Comparison of ENCODE assay signal across 37 cellular contexts in genomic region chr2:135078417-135078816, GRCh38. TPM values are rescaled to one million over a fixed set of nuclear protein-coding genes. Genes with fewer than 3 reads are reported as not detected.
DNase-seq lines count a peak whose midpoint lies in the region; ATAC-seq, FAIRE-seq and TF ChIP-seq lines count a peak whose summit lies in the region.
"Had no signal": no experiment of that assay in that cellular context is flagged by ENCODE, and none has a peak within 500 bp of the region (broad histone marks: within the 10 kb centered on the region; RNA-seq: fewer than 3 reads in every experiment).

No MANE protein-coding gene starts in this region.

- ATAC-seq in HepG2 = no peak
- no peak for ATAC-seq in right lobe of liver
- no peak for ATAC-seq in K562
- ATAC-seq in GM18511 (IDR thresholded peaks at IDR 0.05; ENCODE audit: unreplicated experiment) = no peak
- ATAC-seq: A549; CD8-positive, alpha-beta T cell had no signal

- H3K4me2 ChIP-seq in HepG2 (ENCODE audit: low read depth, low read length) = no peak overlapping the region
- no peak overlapping the region for H3K4me2 ChIP-seq in K562 (ENCODE audit: insufficient read depth, low read length)
- H3K4me2 ChIP-seq: A549; BLaER1; BLaER1 treated with 17β-estradiol and CSF1 and Interleukin-3, amounts not matched to agents 10 nM and 100 nM had no signal

- in situ Hi-C loops in HepG2 (cut with HindIII; ENCODE audit: extremely low pct_ligation_motif_present, low pct_unique_long_range_greater_than_20kb) = no loop called here
- in situ Hi-C loops in K562 (cut with MboI) = no loop called here

- no peaks in the 10 kb centered on the region for H3K9me1 ChIP-seq in K562 (ENCODE audit: control insufficient read depth, insufficient read depth, low read length)

- H3K4me1 ChIP-seq in HepG2 (ENCODE audit: insufficient read depth, low read length) (no peaks in the 10 kb centered on the region), right lobe of liver (no peaks in the 10 kb centered on the region), K562 (replicated peaks in 1 of 2; ENCODE audit: control insufficient read depth in 2 of 2, insufficient read depth in 2 of 2, low read length in 2 of 2) (no peaks in the 10 kb centered on the region)
- H3K4me1 ChIP-seq: A549; BE2C; BLaER1; BLaER1 treated with 17β-estradiol and CSF1 and Interleukin-3, amounts not matched to agents 10 nM and 100 nM; Caco-2 had no signal

- POLR2A ChIA-PET in HepG2 (lab: Yijun Ruan, JAX) (no interaction called here), K562 (lab: Yijun Ruan, JAX) (no interaction called here)

- H3K79me2 ChIP-seq in HepG2 (ENCODE audit: insufficient read depth, low read length) (no peaks in the 10 kb centered on the region), K562 (ENCODE audit: control insufficient read depth, insufficient read depth, low read length) (peaks cover 25% of the 10 kb centered on the region; the same call in 2 of the 3 replicates)

- FAIRE-seq in HepG2 (lab: Jason Lieb, UNC) (no peak), K562 (lab: Jason Lieb, UNC) (no peak)
- FAIRE-seq: A549, D721Med had no signal

- no peak for TF ChIP-seq EP300 in HepG2 (IDR thresholded peaks at IDR 0.05; ENCODE audit: low read depth in 2 of 2, low read length in 2 of 2)
- TF ChIP-seq EP300 in HepG2 (CRISPR knock-in tag; IDR thresholded peaks at IDR 0.05; ENCODE audit: borderline replicate concordance) = no peak
- no peak for TF ChIP-seq EP300 in K562 (IDR thresholded peaks at IDR 0.05; ENCODE audit: low read length)

- H2AFZ ChIP-seq in HepG2 (ENCODE audit: low read length) (no peak overlapping the region), K562 (ENCODE audit: low read depth, low read length) (no peak overlapping the region)

- CTCF ChIA-PET in HepG2 (lab: Yijun Ruan, JAX; ENCODE audit: low intra/inter-chr PET ratio, low total read pairs) = no interaction called here
- CTCF ChIA-PET in K562 (lab: Yijun Ruan, JAX; ENCODE audit: low intra/inter-chr PET ratio) = no interaction called here

- intact Hi-C loops in HepG2 (cut with micrococcal nuclease; ENCODE audit: unreplicated experiment) (no loop called here), right lobe of liver (cut with DNase I) (no loop called here), K562 (cut with micrococcal nuclease) (no loop called here)

- DNase-seq in HepG2 (ENCODE audit: low spot score) (no peak), right lobe of liver (no peak), K562 (ENCODE audit: extremely low read depth in 1 of 4, low spot score in 3 of 4) (no peak)
- DNase-seq: 8988T; ACHN; AML-193; BE2C; C1 segment of cervical spinal cord; Caco-2; Calu3; CD4-positive, alpha-beta memory T cell; CD4-positive, alpha-beta T cell; CD4-positive, CD25-positive, alpha-beta regulatory T cell; CD8-positive, alpha-beta memory T cell; CD8-positive, alpha-beta T cell; COR-L47; DMS 273 treated with DMSO at 0.1 percent for 48 hours; DMS153; DMS53; DMS79; DMS79 treated with DMSO at 0.1 percent for 48 hours; DND-41; EL had no signal

- no peak overlapping the region for H3K9ac ChIP-seq in HepG2 (ENCODE audit: insufficient read depth, low read depth, low read length)
- H3K9ac ChIP-seq in K562 (ENCODE audit: insufficient read depth in 1 of 2, low read depth in 2 of 2, low read length in 2 of 2) = no peak overlapping the region
- H3K9ac ChIP-seq: BLaER1; BLaER1 treated with 17β-estradiol and CSF1 and Interleukin-3, amounts not matched to agents 10 nM and 100 nM had no signal

- H3K4me3 ChIP-seq in HepG2 (replicated peaks in 1 of 3; ENCODE audit: insufficient read depth in 1 of 3, low read depth in 2 of 3, low read length in 3 of 3) (no peak overlapping the region), right lobe of liver (no peak overlapping the region), K562 (no peak overlapping the region)
- H3K4me3 ChIP-seq: A549; BLaER1; BLaER1 treated with 17β-estradiol and CSF1 and Interleukin-3, amounts not matched to agents 10 nM and 100 nM had no signal

- H3K9me3 ChIP-seq in HepG2 (ENCODE audit: low read length) = no peaks in the 10 kb centered on the region; the same call in 1 of the 2 replicates
- H3K9me3 ChIP-seq in right lobe of liver = no peaks in the 10 kb centered on the region
- no peaks in the 10 kb centered on the region; the same call in 1 of the 2 replicates for H3K9me3 ChIP-seq in K562 (replicated peaks; ENCODE audit: control insufficient read depth, insufficient read depth, low read depth, low read length)
- H3K9me3 ChIP-seq: A549, BE2C, Caco-2 had no signal

- no peak overlapping the region for H3K27ac ChIP-seq in HepG2 (ENCODE audit: extremely low read length, insufficient read depth, low read length)
- no peak overlapping the region for H3K27ac ChIP-seq in right lobe of liver
- no peak overlapping the region for H3K27ac ChIP-seq in K562 (ENCODE audit: extremely low read depth, low read depth, low read length)
- H3K27ac ChIP-seq: 22Rv1; A549; BLaER1; BLaER1 treated with 17β-estradiol and CSF1 and Interleukin-3, amounts not matched to agents 10 nM and 100 nM; C4-2B had no signal

- TF ChIP-seq POLR2A in HepG2 (IDR thresholded peaks at IDR 0.05; ENCODE audit: insufficient read depth in 1 of 2, low read depth in 2 of 2, low read length in 2 of 2) (no peak), right lobe of liver (IDR thresholded peaks at IDR 0.05) (no peak), K562 (conservative IDR thresholded peaks at IDR 0.05) (no peak)

- H3K27me3 ChIP-seq in HepG2 (ENCODE audit: control insufficient read depth in 1 of 2, insufficient read depth in 2 of 2, low read length in 2 of 2) = no peaks in the 10 kb centered on the region
- no peaks in the 10 kb centered on the region for H3K27me3 ChIP-seq in right lobe of liver
- H3K27me3 ChIP-seq in K562 (ENCODE audit: control insufficient read depth in 2 of 2, insufficient read depth in 2 of 2, low read length in 2 of 2) = no peaks in the 10 kb centered on the region
- H3K27me3 ChIP-seq: BE2C; BLaER1; BLaER1 treated with 17β-estradiol and CSF1 and Interleukin-3, amounts not matched to agents 10 nM and 100 nM had no signal

- peaks cover 0 to 4% of the 10 kb centered on the region in 2 experiments; a peak in 4 of 5 replicates for H3K36me3 ChIP-seq in HepG2 (replicated peaks in 1 of 2; ENCODE audit: control insufficient read depth in 1 of 2, insufficient read depth in 2 of 2, low read length in 2 of 2)
- H3K36me3 ChIP-seq in right lobe of liver = no peaks in the 10 kb centered on the region
- H3K36me3 ChIP-seq in K562 (ENCODE audit: control insufficient read depth, insufficient read depth, low read length) = peaks cover 7% of the 10 kb centered on the region; the same call in 1 of the 3 replicates
- H3K36me3 ChIP-seq: BE2C had no signal

- TF ChIP-seq CTCF in HepG2 (CRISPR knock-in tag; IDR thresholded peaks at IDR 0.05) (no peak), right lobe of liver (IDR thresholded peaks at IDR 0.05) (no peak), K562 (IDR thresholded peaks at IDR 0.05 in 2 of 3, conservative IDR thresholded peaks at IDR 0.05 in 1 of 3; ENCODE audit: insufficient read depth in 2 of 3, low read depth in 1 of 3, low read length in 3 of 3) (no peak)

- TF ChIP-seq RAD21 in HepG2 (CRISPR knock-in tag; IDR thresholded peaks at IDR 0.05) (no peak), K562 (CRISPR knock-in tag; conservative IDR thresholded peaks at IDR 0.05 in 1 of 2, IDR thresholded peaks at IDR 0.05 in 1 of 2) (no peak)

- no peaks in the 10 kb centered on the region for H4K20me1 ChIP-seq in HepG2 (ENCODE audit: insufficient read depth, low read length)
- no peaks in the 10 kb centered on the region for H4K20me1 ChIP-seq in K562 (replicated peaks; ENCODE audit: control insufficient read depth, insufficient read depth, low read length)
- H4K20me1 ChIP-seq: BLaER1 had no signal

- BruUV-seq in HepG2 (replicated peaks; lab: Mats Ljungman, UMichigan) (no TSS peak), K562 (replicated peaks; lab: Mats Ljungman, UMichigan) (no TSS peak)

RNA-seq across cellular contexts. Expression of gene RAB3GAP1, which starts 26.3 kb away (rescaled TPM):
- total RNA-seq in HepG2 (2016; rRNA removed; fragmentation: Illumina TruSeq; extraction: Trizol) (48.8 and 61.5 TPM in 2 replicates), right lobe of liver (10 to 100 TPM; 13.9 to 17.8 (median 15.9) TPM), K562 (2014; rRNA removed) (23.6 and 28.1 TPM in 2 replicates), K562 (2014; rRNA removed; fragmentation: Illumina TruSeq; extraction: Trizol) (48.6 and 56.6 TPM in 2 replicates), K562 (2015; rRNA removed; fragmentation: Illumina TruSeq; extraction: Trizol) (38.0 and 40.7 TPM in 2 replicates), K562 (2021) (33.0 and 35.0 TPM in 2 replicates)
- 10.1 and 10.4 TPM in 2 replicates for total RNA-seq in HepG2 (2016; cell fraction: cytosol; rRNA removed; fragmentation: Illumina TruSeq; extraction: Trizol; ENCODE audit: low read depth)
- total RNA-seq in HepG2 (2016; cell fraction: insoluble cytoplasmic fraction; rRNA removed; fragmentation: Illumina TruSeq; extraction: Trizol) = 45.4 and 58.4 TPM in 2 replicates
- total RNA-seq in HepG2 (2016; cell fraction: membrane; rRNA removed; fragmentation: Illumina TruSeq; extraction: Trizol) = 12.2 and 13.5 TPM in 2 replicates
- 54.7 and 54.9 TPM in 2 replicates for total RNA-seq in HepG2 (2016; cell fraction: nucleus; rRNA removed; fragmentation: Illumina TruSeq; extraction: Trizol)
- polyA plus RNA-seq in HepG2 (2011; rRNA removed) (15.2 and 16.7 TPM in 2 replicates), K562 (2011; rRNA removed) (19.1 and 25.0 TPM in 2 replicates), K562 (2014; fragmentation: Illumina TruSeq; extraction: Trizol) (32.9 and 38.0 TPM in 2 replicates), K562 (2014; fragmentation: Nextera tagmentation; extraction: Ambion mirVana) (10 to 100 TPM; 15.5 to 35.6 TPM), K562 (2014; rRNA removed) (24.4 and 27.3 TPM in 2 replicates)
- polyA plus RNA-seq in HepG2 (2011; cell fraction: cytosol; rRNA removed) = 8.9 and 14.0 TPM in 2 replicates
- 10.0 and 18.3 TPM in 2 replicates for polyA plus RNA-seq in HepG2 (2011; cell fraction: nucleus; rRNA removed)
- 40.0 and 40.4 TPM in 2 replicates for polyA plus RNA-seq in HepG2 (2012)
- polyA plus RNA-seq in HepG2 (2016; cell fraction: cytosol; fragmentation: Illumina TruSeq; extraction: Trizol; ENCODE audit: low read depth) = 2.7 and 3.5 TPM in 2 replicates
- polyA plus RNA-seq in HepG2 (2016; cell fraction: insoluble cytoplasmic fraction; fragmentation: Illumina TruSeq; extraction: Trizol; ENCODE audit: low read depth) = 35.7 and 42.8 TPM in 2 replicates
- 5.6 and 6.4 TPM in 2 replicates for polyA plus RNA-seq in HepG2 (2016; cell fraction: membrane; fragmentation: Illumina TruSeq; extraction: Trizol; ENCODE audit: low read depth)
- polyA plus RNA-seq in HepG2 (2016; cell fraction: nucleus; fragmentation: Illumina TruSeq; extraction: Trizol; ENCODE audit: insufficient read depth, low read depth) = 40.5 and 41.0 TPM in 2 replicates
- polyA minus RNA-seq in HepG2 (2011; rRNA and poly(A)+ RNA removed; ENCODE audit: low replicate concordance) = 10.6 and 21.9 TPM in 2 replicates
- polyA minus RNA-seq in HepG2 (2011; cell fraction: cytosol; rRNA and poly(A)+ RNA removed) = 28.9 and 29.0 TPM in 2 replicates
- polyA minus RNA-seq in HepG2 (2011; cell fraction: nucleus; rRNA and poly(A)+ RNA removed) = 76.7 and 89.1 TPM in 2 replicates
- total RNA-seq in K562 (2011; cell fraction: chromatin; rRNA removed; ENCODE audit: low replicate concordance) = 46.1 and 127 TPM in 2 replicates
- 17.7 and 24.5 TPM in 2 replicates for total RNA-seq in K562 (2011; cell fraction: nucleolus; rRNA removed)
- 49.3 and 67.2 TPM in 2 replicates for total RNA-seq in K562 (2011; cell fraction: nucleoplasm; rRNA removed)
- 7.2 and 17.3 TPM in 2 replicates for polyA plus RNA-seq in K562 (2011; cell fraction: cytosol; rRNA removed)
- 14.1 and 18.3 TPM in 2 replicates for polyA plus RNA-seq in K562 (2011; cell fraction: nucleus; rRNA removed)
- 28.3 and 38.9 TPM in 2 replicates for polyA plus RNA-seq in K562 (2012)
- polyA minus RNA-seq in K562 (2011; rRNA and poly(A)+ RNA removed) = 66.9 and 67.5 TPM in 2 replicates
- 23.8 and 28.3 TPM in 2 replicates for polyA minus RNA-seq in K562 (2011; cell fraction: cytosol; rRNA and poly(A)+ RNA removed)
- 18.6 and 30.9 TPM in 2 replicates for polyA minus RNA-seq in K562 (2011; cell fraction: nucleus; rRNA and poly(A)+ RNA removed)

RNA-seq across cellular contexts. Expression of gene MAP3K19, which starts 31.2 kb away (rescaled TPM):
- not detected in 2 replicates for total RNA-seq in HepG2 (2016; rRNA removed; fragmentation: Illumina TruSeq; extraction: Trizol)
- not detected in 2 replicates for total RNA-seq in HepG2 (2016; cell fraction: cytosol; rRNA removed; fragmentation: Illumina TruSeq; extraction: Trizol; ENCODE audit: low read depth)
- total RNA-seq in HepG2 (2016; cell fraction: insoluble cytoplasmic fraction; rRNA removed; fragmentation: Illumina TruSeq; extraction: Trizol) = not detected in 2 replicates
- total RNA-seq in HepG2 (2016; cell fraction: membrane; rRNA removed; fragmentation: Illumina TruSeq; extraction: Trizol) = not detected in 2 replicates
- total RNA-seq in HepG2 (2016; cell fraction: nucleus; rRNA removed; fragmentation: Illumina TruSeq; extraction: Trizol) = not detected in 2 replicates
- not detected in 2 replicates for polyA plus RNA-seq in HepG2 (2011; rRNA removed)
- not detected in 2 replicates for polyA plus RNA-seq in HepG2 (2011; cell fraction: cytosol; rRNA removed)
- not detected in 2 replicates for polyA plus RNA-seq in HepG2 (2011; cell fraction: nucleus; rRNA removed)
- polyA plus RNA-seq in HepG2 (2012) = not detected in 2 replicates
- polyA plus RNA-seq in HepG2 (2016; cell fraction: cytosol; fragmentation: Illumina TruSeq; extraction: Trizol; ENCODE audit: low read depth) = not detected in 2 replicates
- not detected in 2 replicates for polyA plus RNA-seq in HepG2 (2016; cell fraction: insoluble cytoplasmic fraction; fragmentation: Illumina TruSeq; extraction: Trizol; ENCODE audit: low read depth)
- not detected in 2 replicates for polyA plus RNA-seq in HepG2 (2016; cell fraction: membrane; fragmentation: Illumina TruSeq; extraction: Trizol; ENCODE audit: low read depth)
- not detected in 2 replicates for polyA plus RNA-seq in HepG2 (2016; cell fraction: nucleus; fragmentation: Illumina TruSeq; extraction: Trizol; ENCODE audit: insufficient read depth, low read depth)
- not detected in 2 replicates for polyA minus RNA-seq in HepG2 (2011; rRNA and poly(A)+ RNA removed; ENCODE audit: low replicate concordance)
- polyA minus RNA-seq in HepG2 (2011; cell fraction: cytosol; rRNA and poly(A)+ RNA removed) = not detected in 2 replicates
- not detected in 2 replicates for polyA minus RNA-seq in HepG2 (2011; cell fraction: nucleus; rRNA and poly(A)+ RNA removed)
- not detected for total RNA-seq in right lobe of liver
- total RNA-seq in K562 (2011; cell fraction: chromatin; rRNA removed; ENCODE audit: low replicate concordance) = not detected in 2 replicates
- total RNA-seq in K562 (2011; cell fraction: nucleolus; rRNA removed) = not detected in 2 replicates
- not detected in 2 replicates for total RNA-seq in K562 (2011; cell fraction: nucleoplasm; rRNA removed)
- not detected in 2 replicates for total RNA-seq in K562 (2014; rRNA removed)
- not detected in 2 replicates for total RNA-seq in K562 (2014; rRNA removed; fragmentation: Illumina TruSeq; extraction: Trizol)
- not detected in 2 replicates for total RNA-seq in K562 (2015; rRNA removed; fragmentation: Illumina TruSeq; extraction: Trizol)
- total RNA-seq in K562 (2021) = not detected in 2 replicates
- polyA plus RNA-seq in K562 (2011; rRNA removed) = not detected in 2 replicates
- not detected in 2 replicates for polyA plus RNA-seq in K562 (2011; cell fraction: cytosol; rRNA removed)
- not detected in 2 replicates for polyA plus RNA-seq in K562 (2011; cell fraction: nucleus; rRNA removed)
- polyA plus RNA-seq in K562 (2012) = not detected in 2 replicates
- polyA plus RNA-seq in K562 (2014; fragmentation: Illumina TruSeq; extraction: Trizol) = not detected in 2 replicates
- polyA plus RNA-seq in K562 (2014; fragmentation: Nextera tagmentation; extraction: Ambion mirVana) = not detected
- polyA plus RNA-seq in K562 (2014; rRNA removed) = 0.29 TPM in 1 of 2 replicates, not detected in the other
- polyA minus RNA-seq in K562 (2011; rRNA and poly(A)+ RNA removed) = not detected in 2 replicates
- polyA minus RNA-seq in K562 (2011; cell fraction: cytosol; rRNA and poly(A)+ RNA removed) = not detected in 2 replicates
- polyA minus RNA-seq in K562 (2011; cell fraction: nucleus; rRNA and poly(A)+ RNA removed) = not detected in 2 replicates
- total RNA-seq: A172; A673; B cell; Caco-2; Calu3; CD4-positive, alpha-beta memory T cell; CD4-positive, alpha-beta T cell; CD4-positive, CD25-positive, alpha-beta regulatory T cell; CD8-positive, alpha-beta memory T cell; CD8-positive, alpha-beta T cell; Daoy had no signal
- polyA plus RNA-seq: A549; AG04450; BJ; CD14-positive monocyte; CD4-positive, alpha-beta memory T cell; CD4-positive, CD25-positive, alpha-beta regulatory T cell; CD8-positive, alpha-beta memory T cell had no signal

Comparison
In these comparisons a context has a peak if more than half of its experiments do, and no peak if none do; other contexts are left out.
1. Of the 241 proteins assayed by ChIP-seq in both HepG2 and K562: peak only in HepG2: none; only in K562: PCBP2; in both: HNRNPK; in neither: 239.